8 cellular contexts compared by ENCODE assay signal in genomic region chr11:126063510-126063858, GRCh38. TPM values are rescaled to one million over a fixed set of nuclear protein-coding genes. Genes with fewer than 3 reads are reported as not detected.
DNase-seq lines count a peak whose midpoint lies in the region; ATAC-seq, FAIRE-seq and TF ChIP-seq lines count a peak whose summit lies in the region.

No MANE protein-coding gene starts in this region.

- H3K27me3 Mint-ChIP-seq in activated naive CD4-positive, alpha-beta T cell treated with anti-CD3 and anti-CD28 coated beads for 36 hours (ENCODE audit: low read depth) = peaks cover 16% of the 10 kb centered on the region
- peaks cover 13% of the 10 kb centered on the region for H3K27me3 Mint-ChIP-seq in memory B cell

- FAIRE-seq in GM12878 (lab: Jason Lieb, UNC) = no peak

- TF ChIP-seq EP300 in GM12878 (IDR thresholded peaks at IDR 0.05; ENCODE audit: borderline replicate concordance in 1 of 2, control insufficient read depth in 1 of 2, low read depth in 2 of 2, low read length in 2 of 2) (no peak), tibial nerve (IDR thresholded peaks at IDR 0.05) (no peak)

- peak overlapping the region; percentile 77 for H3K4me3 Mint-ChIP-seq in activated naive CD4-positive, alpha-beta T cell treated with anti-CD3 and anti-CD28 coated beads for 36 hours
- H3K4me3 Mint-ChIP-seq in memory B cell = peak overlapping the region; percentile 86

- intact Hi-C loops in activated naive CD4-positive, alpha-beta T cell treated with anti-CD3 and anti-CD28 coated beads for 36 hours (cut with micrococcal nuclease) = loop anchor here (1.0 to 5.0 kb wide), 10 partner anchors 21 to 951 kb away; partner anchors contain the start of genes DCPS, FAM118B, FOXRED1 and HYLS1
- intact Hi-C loops in GM12878 (cut with micrococcal nuclease; ENCODE audit: unreplicated experiment) = loop anchor here (2.0 to 5.0 kb wide), 2 partner anchors 125 to 141 kb away; no protein-coding TSS in a partner anchor

- BruUV-seq in GM12878 (replicated peaks; lab: Mats Ljungman, UMichigan) = no TSS peak

- 26% methylated on average over 10 of the region's 10 CpGs for WGBS in GM12878 (ENCODE audit: insufficient coverage, insufficient replicate concordance, low lambda C conversion rate, missing lambda C conversion rate)
- WGBS in tibial nerve, 2 donors = 15 to 22% methylated on average over 10 of the region's 10 CpGs

- H3K9me3 ChIP-seq in GM12878 (replicated peaks; ENCODE audit: control insufficient read depth, insufficient read depth, low read length) (no peaks in the 10 kb centered on the region), tibial nerve (no peaks in the 10 kb centered on the region)

- H3K9ac ChIP-seq in GM12878 (ENCODE audit: control insufficient read depth, insufficient read depth, low read length) = no peak overlapping the region

- H3K27ac ChIP-seq in GM12878 (ENCODE audit: control insufficient read depth, insufficient read depth) = no peak overlapping the region
- peak overlapping the region in 1 of 4 donors; percentile 91 for H3K27ac ChIP-seq in tibial nerve

- CTCF ChIA-PET in activated naive CD4-positive, alpha-beta T cell treated with anti-CD3 and anti-CD28 coated beads for 36 hours (lab: Charles Lee) = interaction anchor here (1.3 kb wide), 1 partner anchor 20 kb away, joined by 3 read pairs; no protein-coding TSS in a partner anchor
- CTCF ChIA-PET in GM12878 (lab: Yijun Ruan, JAX) = interaction anchor here (1.0 to 2.4 kb wide), 2 partner anchors 121 to 130 kb away, joined by 3 to 10 read pairs; no protein-coding TSS in a partner anchor

- TF ChIP-seq POLR2A in GM12878 (IDR thresholded peaks at IDR 0.05; ENCODE audit: low read depth, low read length) (no peak), tibial nerve (IDR thresholded peaks at IDR 0.05) (no peak)

- peaks cover 5% of the 10 kb centered on the region for H3K4me1 Mint-ChIP-seq in activated naive CD4-positive, alpha-beta T cell treated with anti-CD3 and anti-CD28 coated beads for 36 hours (ENCODE audit: low read depth)
- H3K4me1 Mint-ChIP-seq in memory B cell = peaks cover 4% of the 10 kb centered on the region

- POLR2A ChIA-PET in GM12878 (lab: Charles Lee) = interaction anchor here (0.9 kb wide), 1 partner anchor 51 kb away, joined by 3 read pairs; no protein-coding TSS in a partner anchor

- in situ Hi-C loops in GM12878 (cut with MboI) = no loop called here

- TF ChIP-seq CTCF in GM12878 (IDR thresholded peaks at IDR 0.05 in 2 of 3, conservative IDR thresholded peaks at IDR 0.05 in 1 of 3; ENCODE audit: control insufficient read depth in 2 of 3, extremely low read depth in 1 of 3, insufficient read depth in 1 of 3, low read depth in 3 of 3, low read length in 3 of 3) (no peak), tibial nerve (IDR thresholded peaks at IDR 0.05) (no peak)

- TF ChIP-seq RAD21 in GM12878 (IDR thresholded peaks at IDR 0.05; ENCODE audit: insufficient read depth, low read depth, low read length) = no peak

- RAD21 ChIA-PET in GM12878 (lab: Charles Lee; ENCODE audit: unreplicated experiment) = no interaction called here

- peak overlapping the region; percentile 73 for H2AFZ ChIP-seq in GM12878 (ENCODE audit: control insufficient read depth, low read depth, low read length)

- no peaks in the 10 kb centered on the region for H3K9me3 Mint-ChIP-seq in activated naive CD4-positive, alpha-beta T cell treated with anti-CD3 and anti-CD28 coated beads for 36 hours
- H3K9me3 Mint-ChIP-seq in memory B cell = peaks cover 8% of the 10 kb centered on the region

- H3K36me3 ChIP-seq in GM12878 (ENCODE audit: control insufficient read depth in 2 of 2, insufficient read depth in 2 of 2, low read length in 1 of 2) (no peaks in the 10 kb centered on the region), tibial nerve (no peaks in the 10 kb centered on the region)

- no peak overlapping the region for H3K27ac Mint-ChIP-seq in activated naive CD4-positive, alpha-beta T cell treated with anti-CD3 and anti-CD28 coated beads for 36 hours
- H3K27ac Mint-ChIP-seq in memory B cell = no peak overlapping the region

- H3K4me3 ChIP-seq in GM12878 = peak overlapping the region; percentile 49; the same call in 1 of the 2 replicates
- H3K4me3 ChIP-seq in tibial nerve = peak overlapping the region in 3 of 4 donors; percentile 76 to 90 (median 79)

- H3K79me2 ChIP-seq in GM12878 (ENCODE audit: control insufficient read depth, insufficient read depth, low read length) = no peaks in the 10 kb centered on the region; the same call in 1 of the 2 replicates

- peaks cover 1 to 14% of the 10 kb centered on the region in 2 experiments for H3K27me3 ChIP-seq in GM12878 (replicated peaks in 1 of 2; ENCODE audit: control insufficient read depth in 2 of 2, insufficient read depth in 2 of 2, low read length in 1 of 2)
- H3K27me3 ChIP-seq in tibial nerve = no peaks in the 10 kb centered on the region

- H3K4me2 ChIP-seq in GM12878 (ENCODE audit: control insufficient read depth, insufficient read depth) = peak overlapping the region; percentile 63

- H4K20me1 ChIP-seq in GM12878 (ENCODE audit: control insufficient read depth, insufficient read depth) = no peaks in the 10 kb centered on the region

- H3K4me1 ChIP-seq in GM12878 (ENCODE audit: control insufficient read depth, insufficient read depth, low read length) = no peaks in the 10 kb centered on the region
- H3K4me1 ChIP-seq in tibial nerve = peaks cover 0 to 40% (median 5%) of the 10 kb centered on the region in 4 donors

- H3K36me3 Mint-ChIP-seq in activated naive CD4-positive, alpha-beta T cell treated with anti-CD3 and anti-CD28 coated beads for 36 hours (ENCODE audit: low read depth) = no peaks in the 10 kb centered on the region
- peaks cover 2% of the 10 kb centered on the region for H3K36me3 Mint-ChIP-seq in memory B cell

- SMC1A ChIA-PET in GM12878 (lab: Charles Lee; ENCODE audit: uncharacterized antibody, unreplicated experiment) = no interaction called here

- ATAC-seq in GM12878 (no peak), memory B cell (ENCODE audit: low read depth) (no peak), GM18861 (IDR thresholded peaks at IDR 0.05; ENCODE audit: unreplicated experiment) (no peak)

- DNase-seq in activated naive CD4-positive, alpha-beta T cell treated with anti-CD3 and anti-CD28 coated beads for 36 hours = no peak
- DNase-seq in activated naive CD4-positive, alpha-beta T cell treated with anti-CD3 and anti-CD28 coated beads, Interleukin-2, amount 50 U/mL, for 16 hours = no peak
- DNase-seq in GM12878 (ENCODE audit: low read depth, low spot score) (no peak), memory B cell (ENCODE audit: low spot score in 2 of 2) (no peak), tibial nerve (ENCODE audit: low spot score in 2 of 2) (no peak), NCI-H526 (lab: John Stamatoyannopoulos, UW) (no peak), hepatic stellate cell (ENCODE audit: low spot score) (no peak)

TF ChIP-seq in GM12878, 131 proteins besides CTCF, POLR2A, EP300 and RAD21:
- TF ChIP-seq NRF1 (conservative IDR thresholded peaks at IDR 0.05; ENCODE audit: low read depth, low read length) (no peak), GABPA (IDR thresholded peaks at IDR 0.05; ENCODE audit: low read depth) (no peak), DPF2 (IDR thresholded peaks at IDR 0.05) (no peak), HDAC2 (IDR thresholded peaks at IDR 0.05) (no peak), ASH2L (IDR thresholded peaks at IDR 0.05; ENCODE audit: borderline replicate concordance, low read depth) (no peak)

RNA-seq across cellular contexts. Expression of gene CDON, which starts 0.8 kb away (rescaled TPM):
- 1 to 10 TPM; 2.6 to 3.5 TPM for total RNA-seq in activated naive CD4-positive, alpha-beta T cell treated with anti-CD3 and anti-CD28 coated beads for 36 hours
- total RNA-seq in GM12878 (2013; cell fraction: nucleolus; rRNA removed) = 13.1 and 16.6 TPM in 2 replicates
- total RNA-seq in GM12878 (2014; rRNA removed) = 0.23 and 0.38 TPM in 2 replicates
- 0.28 and 0.45 TPM in 2 replicates for total RNA-seq in GM12878 (2014; rRNA removed; fragmentation: Illumina TruSeq; extraction: Trizol)
- 0.21 and 0.46 TPM in 2 replicates for total RNA-seq in GM12878 (2021)
- polyA plus RNA-seq in GM12878 (2011; ENCODE audit: low read depth) = 0.54 TPM
- polyA plus RNA-seq in GM12878 (2011; rRNA removed) = 3.2 and 4.2 TPM in 2 replicates
- 2.7 and 3.9 TPM in 2 replicates for polyA plus RNA-seq in GM12878 (2011; cell fraction: cytosol; rRNA removed)
- 5.4 and 6.3 TPM in 2 replicates for polyA plus RNA-seq in GM12878 (2011; cell fraction: nucleus; rRNA removed)
- polyA plus RNA-seq in GM12878 (2012) = 0.23 and 0.87 TPM in 2 replicates
- 0.40 and 0.79 TPM in 2 replicates for polyA plus RNA-seq in GM12878 (2014; fragmentation: Illumina TruSeq; extraction: Trizol)
- polyA plus RNA-seq in GM12878 (2014; fragmentation: Nextera tagmentation; extraction: Ambion mirVana) = under 1 TPM; 0.07 to 0.21 TPM
- polyA plus RNA-seq in GM12878 (2014; rRNA removed) = 0.27 and 0.31 TPM in 2 replicates
- under 1 TPM; 0.32 to 0.83 TPM for polyA plus RNA-seq in GM12878 (2016; fragmentation: Nextera tagmentation; extraction: Ambion mirVana)
- polyA minus RNA-seq in GM12878 (2011; rRNA and poly(A)+ RNA removed) = 11.7 and 14.4 TPM in 2 replicates
- polyA minus RNA-seq in GM12878 (2011; cell fraction: cytosol; rRNA and poly(A)+ RNA removed) = 2.8 and 4.3 TPM in 2 replicates
- polyA minus RNA-seq in GM12878 (2011; cell fraction: nucleus; rRNA and poly(A)+ RNA removed) = 6.9 and 11.3 TPM in 2 replicates
- 10 to 100 TPM; 14.4 to 25.9 (median 15.3) TPM for total RNA-seq in tibial nerve
